Comparison of ENCODE assay signal across 13 cellular contexts in genomic region chr7:28211006-28211405, GRCh38.
"Had no signal": no experiment of that assay in that cellular context is flagged by ENCODE, and none has a peak within 500 bp of the region (broad histone marks: within the 10 kb centered on the region; RNA-seq: fewer than 3 reads in every experiment).

No MANE protein-coding gene starts in this region.

- DNase-seq: activated CD4-positive, alpha-beta T cell treated with anti-CD3 and anti-CD28 coated beads for 1 hour; caudate nucleus; effector CD8-positive, alpha-beta T cell; gastrocnemius medialis; left lung; mesenchymal stem cell; psoas muscle; SJCRH30; spleen; T1000; upper lobe of right lung had no signal

- ATAC-seq: gastrocnemius medialis; left lung; psoas muscle; sciatic nerve; stimulated activated memory B cell treated with anti-CD40 and anti-IgM and Interleukin-4, amounts not matched to agents 10 μg/mL and 1 μg/mL and 100 μg/mL, for 72 hours; upper lobe of right lung had no signal

- H3K27ac Mint-ChIP-seq: stimulated activated memory B cell treated with anti-CD40 and anti-IgM and Interleukin-4, amounts not matched to agents 10 μg/mL and 1 μg/mL and 100 μg/mL, for 72 hours had no signal

- H3K4me3 Mint-ChIP-seq: stimulated activated memory B cell treated with anti-CD40 and anti-IgM and Interleukin-4, amounts not matched to agents 10 μg/mL and 1 μg/mL and 100 μg/mL, for 72 hours had no signal

- H3K27me3 Mint-ChIP-seq: stimulated activated memory B cell treated with anti-CD40 and anti-IgM and Interleukin-4, amounts not matched to agents 10 μg/mL and 1 μg/mL and 100 μg/mL, for 72 hours had no signal
